Comparison of ENCODE assay signal across 8 cellular contexts in the genomic region with DNA sequence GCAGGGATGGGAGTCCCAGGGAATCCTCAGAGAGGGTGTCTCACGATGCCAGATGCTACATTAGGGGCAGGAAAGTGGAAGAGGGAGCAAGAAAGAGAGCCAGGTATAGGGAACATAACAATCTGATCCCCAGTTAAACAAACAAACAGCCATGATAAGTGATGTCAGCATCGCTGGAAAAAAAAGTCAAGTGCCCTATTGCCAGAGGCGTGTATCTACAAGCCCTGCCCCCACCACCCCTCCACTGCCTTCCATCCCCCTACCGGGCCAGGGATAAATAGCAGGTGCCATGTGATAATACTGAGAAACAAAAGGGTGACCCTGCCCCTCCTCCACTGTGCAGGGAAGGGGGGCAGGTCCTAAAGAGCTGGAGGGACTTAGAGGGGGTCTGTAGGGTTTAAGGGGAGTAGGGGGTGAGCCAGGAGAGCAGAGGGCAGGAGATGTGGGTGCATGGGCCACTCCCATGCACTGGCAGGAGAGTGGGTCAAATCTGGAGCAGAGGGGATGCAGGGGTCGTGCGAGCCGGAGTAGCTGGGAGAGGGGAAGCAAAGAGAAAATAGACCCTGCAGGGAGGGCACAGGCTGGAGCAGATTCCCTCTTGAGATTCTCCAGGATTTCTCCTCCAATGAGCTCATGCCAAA. TPM values are rescaled to one million over a fixed set of nuclear protein-coding genes. Genes with fewer than 3 reads are reported as not detected.
DNase-seq lines count a peak whose midpoint lies in the region; ATAC-seq and TF ChIP-seq lines count a peak whose summit lies in the region.

No MANE protein-coding gene starts in this region.

- H3K4me2 ChIP-seq in osteoblast (ENCODE audit: insufficient read depth, low read length): no peak overlapping the region

- H3K4me3 ChIP-seq in osteoblast (ENCODE audit: insufficient read depth, low read length): no peak overlapping the region

- no peak overlapping the region for H3K27ac ChIP-seq in osteoblast (ENCODE audit: low read depth, low read length)

- H4K20me1 ChIP-seq in osteoblast (ENCODE audit: insufficient read depth, low read length): no peaks in the 10 kb centered on the region

- peaks cover 31% of the 10 kb centered on the region for H3K27me3 ChIP-seq in osteoblast (ENCODE audit: insufficient read depth, low read length)

- DNase-seq in NCI-H2081 (lab: John Stamatoyannopoulos, UW) (peak; percentile 28 to 36), NCI-H2081 treated with DMSO at 0.1 percent for 48 hours (lab: John Stamatoyannopoulos, UW) (no peak), NCI-H2029 (lab: John Stamatoyannopoulos, UW) (peak; percentile 85), osteoblast (ENCODE audit: insufficient read length, low spot score, missing footprints) (peak; percentile 79)
- DNase-seq in activated naive CD8-positive, alpha-beta T cell treated with anti-CD3 and anti-CD28 coated beads, Interleukin-2, amount 50 U/mL, for 24 hours: peak; percentile 11
- no peak for DNase-seq in activated CD8-positive, alpha-beta memory T cell treated with anti-CD3 and anti-CD28 coated beads, Interleukin-2, amount 50 U/mL, for 48 hours

- H3K4me1 ChIP-seq in osteoblast (ENCODE audit: insufficient read depth, low read length): peaks cover 13% of the 10 kb centered on the region

- no peaks in the 10 kb centered on the region for H3K36me3 Mint-ChIP-seq in activated naive CD8-positive, alpha-beta T cell treated with anti-CD3 and anti-CD28 coated beads, Interleukin-2, amount 50 U/mL, for 24 hours (ENCODE audit: low read depth)

- no peak overlapping the region for H3K4me3 Mint-ChIP-seq in activated naive CD8-positive, alpha-beta T cell treated with anti-CD3 and anti-CD28 coated beads, Interleukin-2, amount 50 U/mL, for 24 hours

- H3K4me1 Mint-ChIP-seq in activated naive CD8-positive, alpha-beta T cell treated with anti-CD3 and anti-CD28 coated beads, Interleukin-2, amount 50 U/mL, for 24 hours: no peaks in the 10 kb centered on the region

- no peak overlapping the region for H2AFZ ChIP-seq in osteoblast (ENCODE audit: low read length)

- no peak overlapping the region for H3K27ac Mint-ChIP-seq in activated naive CD8-positive, alpha-beta T cell treated with anti-CD3 and anti-CD28 coated beads, Interleukin-2, amount 50 U/mL, for 24 hours

- H3K27me3 Mint-ChIP-seq in activated naive CD8-positive, alpha-beta T cell treated with anti-CD3 and anti-CD28 coated beads, Interleukin-2, amount 50 U/mL, for 24 hours: peaks cover 34% of the 10 kb centered on the region

- H3K36me3 ChIP-seq in osteoblast (ENCODE audit: insufficient read depth, low read length): no peaks in the 10 kb centered on the region

- no peaks in the 10 kb centered on the region for H3K9me3 ChIP-seq in osteoblast (ENCODE audit: low read depth, low read length)

- no peaks in the 10 kb centered on the region for H3K79me2 ChIP-seq in osteoblast (ENCODE audit: insufficient read depth, low read length)

- peak; percentile 5 for TF ChIP-seq CTCF in osteoblast (IDR thresholded peaks at IDR 0.05; ENCODE audit: extremely low read depth, low read depth, low read length)

- ATAC-seq in activated naive CD8-positive, alpha-beta T cell treated with anti-CD3 and anti-CD28 coated beads, Interleukin-2, amount 50 U/mL, for 24 hours: peak; percentile 15
- ATAC-seq in GM21576 (IDR thresholded peaks at IDR 0.05; ENCODE audit: unreplicated experiment): no peak
- ATAC-seq in HG02870 (IDR thresholded peaks at IDR 0.05; ENCODE audit: unreplicated experiment): no peak

- no peaks in the 10 kb centered on the region for H3K9me3 Mint-ChIP-seq in activated naive CD8-positive, alpha-beta T cell treated with anti-CD3 and anti-CD28 coated beads, Interleukin-2, amount 50 U/mL, for 24 hours

RNA-seq across cellular contexts. Expression of gene SLC26A9, which starts 3.4 kb away (rescaled TPM):
- not detected in 2 replicates for total RNA-seq in osteoblast

Comparison
In these comparisons a context has a peak if more than half of its experiments do, and no peak if none do; other contexts are left out.
1. DNase-seq: peak in NCI-H2081 (2 of 2), NCI-H2029 (single experiment), activated naive CD8-positive, alpha-beta T cell treated with anti-CD3 and anti-CD28 coated beads, Interleukin-2, amount 50 U/mL, for 24 hours (single experiment) and osteoblast (single experiment); none in NCI-H2081 treated with DMSO at 0.1 percent for 48 hours (single experiment) and activated CD8-positive, alpha-beta memory T cell treated with anti-CD3 and anti-CD28 coated beads, Interleukin-2, amount 50 U/mL, for 48 hours (single experiment).